Comparison of ENCODE assay signal across 8 cellular contexts in the genomic region with DNA sequence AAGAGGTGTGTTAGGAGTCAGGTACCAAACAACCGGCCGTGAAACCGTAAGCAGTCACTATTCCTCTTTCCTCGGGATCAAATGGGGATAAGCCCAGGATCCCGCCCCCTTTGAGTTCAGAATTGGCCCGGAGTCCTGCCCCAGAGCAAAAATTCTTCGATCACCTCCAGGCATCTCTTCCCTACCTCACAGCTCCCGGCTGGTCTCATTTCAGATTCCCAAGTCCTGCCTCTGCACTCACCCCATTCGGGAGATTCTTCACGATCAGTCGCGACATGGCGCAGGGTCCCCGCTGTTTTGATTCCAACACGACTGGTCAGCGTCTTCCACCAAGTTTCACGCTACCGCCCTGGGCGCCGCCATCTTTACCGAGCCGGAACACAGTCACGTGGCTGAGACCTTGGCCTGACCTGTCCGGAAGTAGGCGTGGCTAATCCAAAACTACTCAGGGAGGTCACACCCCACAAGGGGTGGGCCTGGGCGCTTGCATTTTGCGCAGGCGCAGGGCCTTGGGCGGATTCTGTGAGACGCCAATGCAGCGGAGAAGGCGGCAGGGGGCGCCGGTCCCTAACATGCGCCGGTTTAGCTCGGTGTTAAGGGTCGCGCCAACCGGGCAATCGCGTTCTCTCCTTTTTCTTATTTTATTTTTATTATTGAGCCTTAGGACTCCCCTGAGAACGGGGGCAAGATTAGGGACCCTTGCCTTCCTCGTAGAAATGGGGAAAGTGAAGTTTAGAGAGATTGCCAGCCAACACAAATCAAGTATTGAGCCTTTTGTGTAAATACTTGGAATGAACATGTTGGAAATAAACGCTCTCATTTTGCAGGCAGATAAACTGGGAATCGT. TPM values are rescaled to one million over a fixed set of nuclear protein-coding genes. Genes with fewer than 3 reads are reported as not detected.
A peak's percentile ranks its signal among the peaks of the same experiment; 100 is the strongest.
DNase-seq lines count a peak whose midpoint lies in the region; ATAC-seq and TF ChIP-seq lines count a peak whose summit lies in the region.

A gene with protein sequence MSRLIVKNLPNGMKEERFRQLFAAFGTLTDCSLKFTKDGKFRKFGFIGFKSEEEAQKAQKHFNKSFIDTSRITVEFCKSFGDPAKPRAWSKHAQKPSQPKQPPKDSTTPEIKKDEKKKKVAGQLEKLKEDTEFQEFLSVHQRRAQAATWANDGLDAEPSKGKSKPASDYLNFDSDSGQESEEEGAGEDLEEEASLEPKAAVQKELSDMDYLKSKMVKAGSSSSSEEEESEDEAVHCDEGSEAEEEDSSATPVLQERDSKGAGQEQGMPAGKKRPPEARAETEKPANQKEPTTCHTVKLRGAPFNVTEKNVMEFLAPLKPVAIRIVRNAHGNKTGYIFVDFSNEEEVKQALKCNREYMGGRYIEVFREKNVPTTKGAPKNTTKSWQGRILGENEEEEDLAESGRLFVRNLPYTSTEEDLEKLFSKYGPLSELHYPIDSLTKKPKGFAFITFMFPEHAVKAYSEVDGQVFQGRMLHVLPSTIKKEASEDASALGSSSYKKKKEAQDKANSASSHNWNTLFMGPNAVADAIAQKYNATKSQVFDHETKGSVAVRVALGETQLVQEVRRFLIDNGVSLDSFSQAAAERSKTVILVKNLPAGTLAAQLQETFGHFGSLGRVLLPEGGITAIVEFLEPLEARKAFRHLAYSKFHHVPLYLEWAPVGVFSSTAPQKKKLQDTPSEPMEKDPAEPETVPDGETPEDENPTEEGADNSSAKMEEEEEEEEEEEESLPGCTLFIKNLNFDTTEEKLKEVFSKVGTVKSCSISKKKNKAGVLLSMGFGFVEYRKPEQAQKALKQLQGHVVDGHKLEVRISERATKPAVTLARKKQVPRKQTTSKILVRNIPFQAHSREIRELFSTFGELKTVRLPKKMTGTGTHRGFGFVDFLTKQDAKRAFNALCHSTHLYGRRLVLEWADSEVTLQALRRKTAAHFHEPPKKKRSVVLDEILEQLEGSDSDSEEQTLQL (minus strand): TSS at position 375 of the 847 bp plus-strand sequence. CDS start 98 bp downstream, at position 277.

- WGBS in adrenal gland, 4 donors: 0 to 1% (median 0%) methylated on average over 26 to 46 of the region's 46 CpGs
- 0% methylated on average over 42 to 46 of the region's 46 CpGs for WGBS in heart left ventricle, 4 donors

- no peaks in the 10 kb centered on the region for H3K27me3 ChIP-seq in adrenal gland
- no peaks in the 10 kb centered on the region for H3K27me3 ChIP-seq in heart left ventricle

- H3K27ac Mint-ChIP-seq in type B pancreatic cell: peak within 1 kb of the TSS; percentile 96

- in situ Hi-C loops in GM13976 (cut with MboI; ENCODE audit: low sequenced_read_pairs, unreplicated experiment): no loop called here

- TF ChIP-seq POLR2A in adrenal gland (IDR thresholded peaks at IDR 0.05) (peak; percentile 10 to 73), heart left ventricle (IDR thresholded peaks at IDR 0.05) (peak in 1 of 2 donors; percentile 47)

- H3K4me3 ChIP-seq in adrenal gland (peak within 1 kb of the TSS; percentile 28 to 78 (median 58)), heart left ventricle (peak within 1 kb of the TSS; percentile 60 to 84 (median 72))

- H3K9me3 ChIP-seq in adrenal gland (replicated peaks in 1 of 3) (no peaks in the 10 kb centered on the region), heart left ventricle (no peaks in the 10 kb centered on the region)

- H3K36me3 Mint-ChIP-seq in type B pancreatic cell: no peaks in the 10 kb centered on the region

- H3K27me3 Mint-ChIP-seq in type B pancreatic cell: peaks cover 24% of the 10 kb centered on the region

- H3K4me1 ChIP-seq in adrenal gland (replicated peaks in 1 of 2) (peaks cover 7 to 13% of the 10 kb centered on the region in 2 donors), heart left ventricle (peaks cover 0 to 24% (median 12%) of the 10 kb centered on the region in 12 donors)

- TF ChIP-seq CTCF in GM13976 (IDR thresholded peaks at IDR 0.05; ENCODE audit: borderline replicate concordance, control extremely low read depth, extremely low read depth, insufficient read depth, missing control alignments) (peak; percentile 97), adrenal gland (IDR thresholded peaks at IDR 0.05) (peak; percentile 76 to 91 (median 88)), heart left ventricle (IDR thresholded peaks at IDR 0.05) (peak; percentile 81 to 99 (median 94)), type B pancreatic cell (conservative IDR thresholded peaks at IDR 0.05) (peak; percentile 95)

- peak within 1 kb of the TSS; percentile 100 for H3K4me3 Mint-ChIP-seq in type B pancreatic cell

- intact Hi-C loops in adrenal gland (cut with DNase I): no loop called here
- intact Hi-C loops in heart left ventricle (cut with DNase I): loop anchor here in 3 of 10 donors (1.0 to 5.0 kb wide), 2 partner anchors 541 to 542 kb away; no protein-coding TSS in a partner anchor

- peak; percentile 91 for ATAC-seq in HG02870 (IDR thresholded peaks at IDR 0.05; ENCODE audit: unreplicated experiment)
- ATAC-seq in heart left ventricle: peak; percentile 99 to 100 (median 100)

- peaks cover 0 to 11% of the 10 kb centered on the region in 2 donors for H3K36me3 ChIP-seq in adrenal gland (replicated peaks in 1 of 2)
- peaks cover 0 to 26% (median 14%) of the 10 kb centered on the region in 9 donors for H3K36me3 ChIP-seq in heart left ventricle

- H3K27ac ChIP-seq in adrenal gland (peak within 1 kb of the TSS in 3 of 5 donors; percentile 64 to 75 (median 67)), heart left ventricle (peak within 1 kb of the TSS in 10 of 12 donors; percentile 10 to 69 (median 58))

- peaks cover 20% of the 10 kb centered on the region for H3K4me1 Mint-ChIP-seq in type B pancreatic cell (ENCODE audit: unreplicated experiment)

- H3K9me3 Mint-ChIP-seq in type B pancreatic cell: no peaks in the 10 kb centered on the region

- peak; percentile 97 for DNase-seq in GM13976 (ENCODE audit: low spot score)
- DNase-seq in NCI-H146 (lab: John Stamatoyannopoulos, UW): peak; percentile 99
- peak; percentile 94 to 97 (median 95) for DNase-seq in T-helper 1 cell
- DNase-seq in adrenal gland: peak; percentile 97 to 99 (median 98)
- peak; percentile 97 to 98 (median 98) for DNase-seq in heart left ventricle
- DNase-seq in pons (ENCODE audit: low spot score): peak; percentile 99
- peak; percentile 99 for DNase-seq in type B pancreatic cell (ENCODE audit: extremely low spot score, unreplicated experiment)

RNA-seq across cellular contexts. Expression of the gene that starts here (rescaled TPM):
- total RNA-seq in adrenal gland: 10 to 100 TPM; 19.6 to 42.3 (median 29.1) TPM
- 10 to 100 TPM; 20.4 to 71.4 (median 38.3) TPM for polyA plus RNA-seq in adrenal gland
- 10 to 100 TPM; 12.7 to 23.8 (median 17.4) TPM for total RNA-seq in heart left ventricle
- 10 to 100 TPM; 16.1 to 27.1 TPM for polyA plus RNA-seq in heart left ventricle
- 32.4 and 37.8 TPM in 2 replicates for total RNA-seq in type B pancreatic cell (ENCODE audit: low replicate concordance)

Comparison
In these comparisons a context has a peak if more than half of its experiments do, and no peak if none do; other contexts are left out.
1. Peak in every context shown above with its lines: DNase-seq, ATAC-seq, H3K4me3 ChIP-seq and H3K27ac ChIP-seq.